ENCODE assay signal across 22 cellular contexts in the genomic region with DNA sequence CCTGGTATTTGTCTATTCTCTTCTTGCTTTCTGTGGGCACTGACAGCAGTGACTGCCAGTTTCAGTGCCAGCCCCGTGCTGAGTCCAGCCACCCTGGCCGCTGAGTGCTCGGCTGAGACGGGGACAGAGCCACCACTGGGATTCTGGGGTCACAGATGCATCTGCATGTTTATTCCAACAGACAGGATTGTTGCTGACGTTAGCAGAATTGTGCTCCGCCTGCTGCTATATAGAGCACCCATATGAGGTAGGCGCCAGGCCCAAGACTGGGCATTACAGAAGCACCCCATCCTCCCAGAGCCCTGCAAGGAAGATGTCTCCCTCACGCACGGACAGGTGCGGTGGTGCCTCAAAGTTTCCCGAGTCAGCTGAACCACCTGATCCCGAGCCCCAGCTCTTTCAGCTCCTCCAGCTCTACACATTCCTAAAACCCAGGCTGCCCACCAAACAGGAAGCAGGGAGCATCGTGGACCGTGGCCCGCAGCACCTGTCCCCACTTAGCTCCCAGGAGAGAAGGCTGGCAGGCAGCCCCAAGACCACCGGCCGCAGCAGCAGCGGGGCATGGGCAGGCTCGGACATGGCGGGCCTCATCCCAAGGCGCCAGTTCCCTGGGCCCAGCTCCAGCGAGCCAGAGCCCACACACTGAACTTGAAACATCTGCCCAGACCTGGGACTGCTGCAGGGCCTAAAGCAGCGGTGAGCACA. TPM values are rescaled to one million over a fixed set of nuclear protein-coding genes. Genes with fewer than 3 reads are reported as not detected.
A peak's percentile ranks its signal among the peaks of the same experiment; 100 is the strongest.
DNase-seq lines count a peak whose midpoint lies in the region; ATAC-seq, FAIRE-seq and TF ChIP-seq lines count a peak whose summit lies in the region.
"Had no signal": no experiment of that assay in that cellular context is flagged by ENCODE, and none has a peak within 500 bp of the region (broad histone marks: within the 10 kb centered on the region; RNA-seq: fewer than 3 reads in every experiment).

No MANE protein-coding gene starts in this region.

- TF ChIP-seq CTCF in A549 (IDR thresholded peaks at IDR 0.05) = no peak
- no peak for TF ChIP-seq CTCF in Caco-2 (IDR thresholded peaks at IDR 0.05; ENCODE audit: insufficient read depth in 1 of 2, low read depth in 1 of 2, low read length in 1 of 2, severe bottlenecking in 1 of 2, unreplicated experiment in 1 of 2)
- TF ChIP-seq CTCF in K562 (IDR thresholded peaks at IDR 0.05 in 2 of 3, conservative IDR thresholded peaks at IDR 0.05 in 1 of 3; ENCODE audit: insufficient read depth in 2 of 3, low read depth in 1 of 3, low read length in 3 of 3) = no peak
- no peak for TF ChIP-seq CTCF in liver (IDR thresholded peaks at IDR 0.05; ENCODE audit: low read depth, low read length, missing input control)

- H3K27me3 ChIP-seq in Caco-2 (replicated peaks; ENCODE audit: control insufficient read depth, insufficient read depth, low read length) (no peaks in the 10 kb centered on the region), K562 (ENCODE audit: control insufficient read depth in 2 of 2, insufficient read depth in 2 of 2, low read length in 2 of 2) (no peaks in the 10 kb centered on the region), liver (ENCODE audit: control insufficient read depth in 4 of 4, insufficient read depth in 4 of 4, low read length in 3 of 4) (no peaks in the 10 kb centered on the region)
- H3K27me3 ChIP-seq: ascending aorta, dorsolateral prefrontal cortex, suprapubic skin had no signal

- H3K9me3 ChIP-seq in A549 (no peaks in the 10 kb centered on the region), Caco-2 (no peaks in the 10 kb centered on the region), K562 (replicated peaks; ENCODE audit: control insufficient read depth, insufficient read depth, low read depth, low read length) (no peaks in the 10 kb centered on the region), liver (ENCODE audit: control insufficient read depth in 4 of 4, low read length in 3 of 4) (no peaks in the 10 kb centered on the region)
- H3K9me3 ChIP-seq: ascending aorta, suprapubic skin had no signal

- no peaks in the 10 kb centered on the region for H3K9me1 ChIP-seq in K562 (ENCODE audit: control insufficient read depth, insufficient read depth, low read length)

- no peak for TF ChIP-seq POLR2A in A549 (IDR thresholded peaks at IDR 0.05; ENCODE audit: low read length)
- no peak for TF ChIP-seq POLR2A in K562 (conservative IDR thresholded peaks at IDR 0.05)

- in situ Hi-C loops in K562 (cut with MboI) = no loop called here

- no peak overlapping the region for H2AFZ ChIP-seq in K562 (ENCODE audit: low read depth, low read length)

- H3K9ac ChIP-seq in K562 (ENCODE audit: insufficient read depth in 1 of 2, low read depth in 2 of 2, low read length in 2 of 2) = no peak overlapping the region
- H3K9ac ChIP-seq in liver (ENCODE audit: low read depth in 1 of 2, low read length in 2 of 2) = no peak overlapping the region

- POLR2A ChIA-PET in A549 (lab: Yijun Ruan, JAX) = no interaction called here
- POLR2A ChIA-PET in Caco-2 (lab: Charles Lee) = no interaction called here
- POLR2A ChIA-PET in K562 (lab: Yijun Ruan, JAX) = interaction anchor here (1.1 kb wide), 1 partner anchor 13 kb away, joined by 3 read pairs; no protein-coding TSS in a partner anchor

- intact Hi-C loops in Caco-2 (cut with micrococcal nuclease; ENCODE audit: unreplicated experiment) (no loop called here), K562 (cut with micrococcal nuclease) (no loop called here)

- peaks cover under 1% of the 10 kb centered on the region for H3K36me3 Mint-ChIP-seq in Caco-2 (ENCODE audit: insufficient read depth, unreplicated experiment)
- no peaks in the 10 kb centered on the region for H3K36me3 Mint-ChIP-seq in natural killer cell treated with Interleukin-12 subunit alpha and Interleukin-12 subunit beta and Interleukin-15 and Interleukin-18, amount 100 ng/mL, for 72 hours
- H3K36me3 Mint-ChIP-seq: activated naive CD8-positive, alpha-beta T cell; stimulated activated memory B cell treated with anti-CD40 and anti-IgM and Interleukin-4, amounts not matched to agents 10 μg/mL and 1 μg/mL and 100 μg/mL, for 72 hours had no signal

- TF ChIP-seq RAD21 in A549 (conservative IDR thresholded peaks at IDR 0.05 in 1 of 2, IDR thresholded peaks at IDR 0.05 in 1 of 2) (no peak), K562 (CRISPR knock-in tag; conservative IDR thresholded peaks at IDR 0.05 in 1 of 2, IDR thresholded peaks at IDR 0.05 in 1 of 2) (no peak), liver (IDR thresholded peaks at IDR 0.05) (no peak)

- H3K27me3 Mint-ChIP-seq in Caco-2 (ENCODE audit: insufficient read depth, unreplicated experiment) = no peaks in the 10 kb centered on the region
- H3K27me3 Mint-ChIP-seq in natural killer cell treated with Interleukin-12 subunit alpha and Interleukin-12 subunit beta and Interleukin-15 and Interleukin-18, amount 100 ng/mL, for 72 hours = no peaks in the 10 kb centered on the region
- H3K27me3 Mint-ChIP-seq: activated naive CD8-positive, alpha-beta T cell; stimulated activated memory B cell treated with anti-CD40 and anti-IgM and Interleukin-4, amounts not matched to agents 10 μg/mL and 1 μg/mL and 100 μg/mL, for 72 hours had no signal

- FAIRE-seq in A549 (lab: Jason Lieb, UNC) = no peak
- no peak for FAIRE-seq in K562 (lab: Jason Lieb, UNC)
- FAIRE-seq: keratinocyte had no signal

- no peak overlapping the region for H3K4me2 ChIP-seq in A549
- H3K4me2 ChIP-seq in K562 (ENCODE audit: insufficient read depth, low read length) = no peak overlapping the region

- no peaks in the 10 kb centered on the region for H3K79me2 ChIP-seq in K562 (ENCODE audit: control insufficient read depth, insufficient read depth, low read length)

- H3K27ac Mint-ChIP-seq in Caco-2 (ENCODE audit: unreplicated experiment) = peak overlapping the region; percentile 90
- H3K27ac Mint-ChIP-seq in natural killer cell treated with Interleukin-12 subunit alpha and Interleukin-12 subunit beta and Interleukin-15 and Interleukin-18, amount 100 ng/mL, for 72 hours = no peak overlapping the region
- H3K27ac Mint-ChIP-seq: activated naive CD8-positive, alpha-beta T cell; activated T-helper 2 cell treated with anti-CD3 and anti-CD28 coated beads, Interferon-gamma antibody, Interleukin-2, Interleukin-4, amounts not matched to agents 10 μg/mL and 5 μg/mL and 100 μg/mL, durations not matched to agents 14 hours and 24 hours and 36 hours; stimulated activated memory B cell treated with anti-CD40 and anti-IgM and Interleukin-4, amounts not matched to agents 10 μg/mL and 1 μg/mL and 100 μg/mL, for 72 hours had no signal

- H4K20me1 ChIP-seq in K562 (replicated peaks; ENCODE audit: control insufficient read depth, insufficient read depth, low read length) = no peaks in the 10 kb centered on the region

- H3K36me3 ChIP-seq in Caco-2 (ENCODE audit: control insufficient read depth, insufficient read depth, low read length) (no peaks in the 10 kb centered on the region), K562 (ENCODE audit: control insufficient read depth, insufficient read depth, low read length) (no peaks in the 10 kb centered on the region), liver (ENCODE audit: control insufficient read depth in 4 of 4, insufficient read depth in 3 of 4, low read depth in 1 of 4, low read length in 3 of 4) (peaks cover 0 to 3% (median 0%) of the 10 kb centered on the region in 4 donors)
- H3K36me3 ChIP-seq: ascending aorta, suprapubic skin had no signal

- H3K4me1 ChIP-seq in A549 = peaks cover 38% of the 10 kb centered on the region
- peaks cover 42% of the 10 kb centered on the region for H3K4me1 ChIP-seq in Caco-2
- H3K4me1 ChIP-seq in K562 (replicated peaks in 1 of 2; ENCODE audit: control insufficient read depth in 2 of 2, insufficient read depth in 2 of 2, low read length in 2 of 2) = peaks cover 5 to 27% of the 10 kb centered on the region in 2 experiments; a peak in 4 of 5 replicates
- H3K4me1 ChIP-seq in liver (ENCODE audit: control insufficient read depth in 4 of 4, insufficient read depth in 4 of 4, low read length in 3 of 4) = peaks cover 25 to 71% (median 48%) of the 10 kb centered on the region in 4 donors

- CTCF ChIA-PET in A549 (lab: Yijun Ruan, JAX) = interaction anchor here (1.6 to 5.4 kb wide), 5 partner anchors 28 to 186 kb away, joined by 3 to 31 read pairs (median 8); partner anchors contain the start of gene RASD1
- CTCF ChIA-PET in Caco-2 (lab: Charles Lee) = no interaction called here
- CTCF ChIA-PET in K562 (lab: Yijun Ruan, JAX; ENCODE audit: low intra/inter-chr PET ratio) = no interaction called here

- H3K9me3 Mint-ChIP-seq in Caco-2 (ENCODE audit: unreplicated experiment) = no peaks in the 10 kb centered on the region
- no peaks in the 10 kb centered on the region for H3K9me3 Mint-ChIP-seq in natural killer cell treated with Interleukin-12 subunit alpha and Interleukin-12 subunit beta and Interleukin-15 and Interleukin-18, amount 100 ng/mL, for 72 hours
- H3K9me3 Mint-ChIP-seq: activated T-helper 2 cell treated with anti-CD3 and anti-CD28 coated beads, Interferon-gamma antibody, Interleukin-2, Interleukin-4, amounts not matched to agents 10 μg/mL and 5 μg/mL and 100 μg/mL, durations not matched to agents 14 hours and 24 hours and 36 hours; stimulated activated memory B cell treated with anti-CD40 and anti-IgM and Interleukin-4, amounts not matched to agents 10 μg/mL and 1 μg/mL and 100 μg/mL, for 72 hours had no signal

- BruUV-seq in Caco-2 (replicated peaks; lab: Mats Ljungman, UMichigan) (no TSS peak), K562 (replicated peaks; lab: Mats Ljungman, UMichigan) (no TSS peak)

- H3K4me1 Mint-ChIP-seq in Caco-2 (ENCODE audit: low read depth, unreplicated experiment) = peaks cover 19% of the 10 kb centered on the region
- no peaks in the 10 kb centered on the region for H3K4me1 Mint-ChIP-seq in natural killer cell treated with Interleukin-12 subunit alpha and Interleukin-12 subunit beta and Interleukin-15 and Interleukin-18, amount 100 ng/mL, for 72 hours (ENCODE audit: low read depth in 2 of 2)
- H3K4me1 Mint-ChIP-seq: stimulated activated memory B cell treated with anti-CD40 and anti-IgM and Interleukin-4, amounts not matched to agents 10 μg/mL and 1 μg/mL and 100 μg/mL, for 72 hours had no signal

- TF ChIP-seq EP300 in A549 (IDR thresholded peaks at IDR 0.05) (no peak), K562 (IDR thresholded peaks at IDR 0.05; ENCODE audit: low read length) (no peak)

- 92% methylated on average over 15 of the region's 23 CpGs for WGBS in A549 (ENCODE audit: missing lambda C conversion rate)
- 47% methylated on average over 18 of the region's 23 CpGs for WGBS in K562 (ENCODE audit: insufficient coverage, low coverage, missing lambda C conversion rate)
- WGBS in liver = 70% methylated on average over 23 of the region's 23 CpGs

- H3K4me3 ChIP-seq in A549 (no peak overlapping the region), Caco-2 (ENCODE audit: low read depth, low read length) (no peak overlapping the region), K562 (no peak overlapping the region), liver (ENCODE audit: low read depth in 1 of 3, low read length in 3 of 3) (no peak overlapping the region)
- H3K4me3 ChIP-seq: ascending aorta, dorsolateral prefrontal cortex, suprapubic skin had no signal

- ATAC-seq in A549 = no peak
- no peak for ATAC-seq in K562
- no peak for ATAC-seq in natural killer cell treated with Interleukin-12 subunit alpha and Interleukin-12 subunit beta and Interleukin-15 and Interleukin-18, amount 100 ng/mL, for 72 hours
- no peak for ATAC-seq in GM18867 (IDR thresholded peaks at IDR 0.05; ENCODE audit: unreplicated experiment)
- ATAC-seq: stimulated activated memory B cell treated with anti-CD40 and anti-IgM and Interleukin-4, amounts not matched to agents 10 μg/mL and 1 μg/mL and 100 μg/mL, for 72 hours had no signal

- H3K4me3 Mint-ChIP-seq in Caco-2 (ENCODE audit: unreplicated experiment) = no peak overlapping the region
- no peak overlapping the region for H3K4me3 Mint-ChIP-seq in natural killer cell treated with Interleukin-12 subunit alpha and Interleukin-12 subunit beta and Interleukin-15 and Interleukin-18, amount 100 ng/mL, for 72 hours
- H3K4me3 Mint-ChIP-seq: activated naive CD8-positive, alpha-beta T cell; stimulated activated memory B cell treated with anti-CD40 and anti-IgM and Interleukin-4, amounts not matched to agents 10 μg/mL and 1 μg/mL and 100 μg/mL, for 72 hours had no signal

- H3K27ac ChIP-seq in A549 (peak overlapping the region in 1 of 2 experiments; percentile 18; a peak in 1 of 6 replicates), K562 (ENCODE audit: extremely low read depth, low read depth, low read length) (no peak overlapping the region), liver (ENCODE audit: low read depth in 1 of 2, low read length in 2 of 2) (peak overlapping the region; percentile 94 to 95)
- H3K27ac ChIP-seq: ascending aorta, suprapubic skin had no signal

- no peak for DNase-seq in A549 (ENCODE audit: low read depth in 1 of 2, low spot score in 1 of 2)
- DNase-seq in Caco-2 = no peak
- no peak for DNase-seq in K562 (ENCODE audit: extremely low read depth in 1 of 4, low spot score in 3 of 4)
- DNase-seq in natural killer cell treated with Interleukin-12 subunit alpha and Interleukin-12 subunit beta and Interleukin-15 and Interleukin-18, amount 100 ng/mL, for 72 hours (ENCODE audit: low spot score) = no peak
- no peak for DNase-seq in NCI-H2227 (lab: John Stamatoyannopoulos, UW; ENCODE audit: unreplicated experiment)
- DNase-seq: activated CD4-positive, alpha-beta T cell treated with anti-CD3 and anti-CD28 coated beads, Interleukin-2, amount 50 U/mL, for 48 hours; activated CD4-positive, CD25-positive, alpha-beta regulatory T cell; activated CD8-positive, alpha-beta memory T cell treated with anti-CD3 and anti-CD28 coated beads, Interleukin-2, amount 50 U/mL, for 48 hours; dorsolateral prefrontal cortex; KG1; NCI-H1694 treated with DMSO at 0.1 percent for 48 hours; NCI-H774; stimulated activated CD4-positive, alpha-beta T cell treated with anti-CD3 and anti-CD28 coated beads, Interleukin-4, amount 100 ng/mL, for 1 hour; SW 1271 had no signal

RNA-seq across cellular contexts. Expression of gene RASD1, which starts 44.9 kb away (rescaled TPM):
- polyA plus RNA-seq in A549 (2011; rRNA removed) (0.99 and 1.4 TPM in 2 replicates), A549 (2017; fragmentation: RNase III; extraction: RNeasy Plus Mini Kit Qiagen cat#74134 plus additional on column Dnase treatment) (0.77 to 0.92 TPM (median 0.80 TPM) in 3 replicates), K562 (2011; rRNA removed) (not detected in 2 replicates), K562 (2014; fragmentation: Illumina TruSeq; extraction: Trizol) (not detected in 2 replicates), K562 (2014; fragmentation: Nextera tagmentation; extraction: Ambion mirVana) (not detected), K562 (2014; rRNA removed) (not detected in 2 replicates), liver (10 to 100 TPM; 23.8 to 46.7 TPM)
- polyA plus RNA-seq in A549 (2012; cell fraction: cytosol; rRNA removed) = 1.3 and 2.0 TPM in 2 replicates
- polyA plus RNA-seq in A549 (2012; cell fraction: nucleus; rRNA removed) = 3.2 and 4.7 TPM in 2 replicates
- 0.83 and 1.0 TPM in 2 replicates for polyA minus RNA-seq in A549 (2011; rRNA and poly(A)+ RNA removed)
- total RNA-seq in Caco-2 (2022) (11.0 and 14.8 TPM in 2 replicates), K562 (2014; rRNA removed) (0.08 TPM in 1 of 2 replicates, not detected in the other), K562 (2014; rRNA removed; fragmentation: Illumina TruSeq; extraction: Trizol) (not detected in 2 replicates), K562 (2015; rRNA removed; fragmentation: Illumina TruSeq; extraction: Trizol) (not detected in 2 replicates), K562 (2021) (0.11 and 0.16 TPM in 2 replicates), liver (1 to 10 TPM in 1 of 2 donors, under 1 TPM in 1; 0.89 to 5.5 TPM)
- not detected in 2 replicates for total RNA-seq in K562 (2011; cell fraction: chromatin; rRNA removed; ENCODE audit: low replicate concordance)
- 0.17 and 0.26 TPM in 2 replicates for total RNA-seq in K562 (2011; cell fraction: nucleolus; rRNA removed)
- 0.29 TPM in 1 of 2 replicates, not detected in the other for total RNA-seq in K562 (2011; cell fraction: nucleoplasm; rRNA removed)
- 0.04 and 0.10 TPM in 2 replicates for polyA plus RNA-seq in K562 (2011; cell fraction: cytosol; rRNA removed)
- 0.11 and 0.21 TPM in 2 replicates for polyA plus RNA-seq in K562 (2011; cell fraction: nucleus; rRNA removed)
- not detected in 2 replicates for polyA plus RNA-seq in K562 (2012)
- polyA minus RNA-seq in K562 (2011; rRNA and poly(A)+ RNA removed) = not detected in 2 replicates
- polyA minus RNA-seq in K562 (2011; cell fraction: cytosol; rRNA and poly(A)+ RNA removed) = not detected in 2 replicates
- polyA minus RNA-seq in K562 (2011; cell fraction: nucleus; rRNA and poly(A)+ RNA removed) = 0.27 and 0.56 TPM in 2 replicates
- total RNA-seq in natural killer cell treated with Interleukin-12 subunit alpha and Interleukin-12 subunit beta and Interleukin-15 and Interleukin-18, amount 100 ng/mL, for 72 hours = 1 to 10 TPM; 3.3 to 4.2 TPM

RNA-seq across cellular contexts. Expression of gene PEMT, which starts 50.4 kb away (rescaled TPM):
- 47.8 and 62.4 TPM in 2 replicates for polyA plus RNA-seq in A549 (2011; rRNA removed)
- 88.6 and 124 TPM in 2 replicates for polyA plus RNA-seq in A549 (2012; cell fraction: cytosol; rRNA removed)
- 78.3 and 88.5 TPM in 2 replicates for polyA plus RNA-seq in A549 (2012; cell fraction: nucleus; rRNA removed)
- 40.1 to 47.5 TPM (median 43.0 TPM) in 3 replicates for polyA plus RNA-seq in A549 (2017; fragmentation: RNase III; extraction: RNeasy Plus Mini Kit Qiagen cat#74134 plus additional on column Dnase treatment)
- polyA minus RNA-seq in A549 (2011; rRNA and poly(A)+ RNA removed) = 34.0 and 49.1 TPM in 2 replicates
- total RNA-seq in Caco-2 (2022) = 29.5 and 32.1 TPM in 2 replicates
- total RNA-seq in K562 (2011; cell fraction: chromatin; rRNA removed; ENCODE audit: low replicate concordance) = 6.4 and 26.1 TPM in 2 replicates
- 29.7 and 36.2 TPM in 2 replicates for total RNA-seq in K562 (2011; cell fraction: nucleolus; rRNA removed)
- 20.5 and 31.0 TPM in 2 replicates for total RNA-seq in K562 (2011; cell fraction: nucleoplasm; rRNA removed)
- 32.8 and 62.4 TPM in 2 replicates for total RNA-seq in K562 (2014; rRNA removed)
- total RNA-seq in K562 (2014; rRNA removed; fragmentation: Illumina TruSeq; extraction: Trizol) = 3.9 and 5.7 TPM in 2 replicates
- 14.1 and 15.0 TPM in 2 replicates for total RNA-seq in K562 (2015; rRNA removed; fragmentation: Illumina TruSeq; extraction: Trizol)
- total RNA-seq in K562 (2021) = 28.8 and 33.9 TPM in 2 replicates
- polyA plus RNA-seq in K562 (2011; rRNA removed) = 12.7 and 24.3 TPM in 2 replicates
- polyA plus RNA-seq in K562 (2011; cell fraction: cytosol; rRNA removed) = 32.4 and 70.4 TPM in 2 replicates
- polyA plus RNA-seq in K562 (2011; cell fraction: nucleus; rRNA removed) = 19.1 and 30.2 TPM in 2 replicates
- 23.7 and 48.0 TPM in 2 replicates for polyA plus RNA-seq in K562 (2012)
- 13.6 and 24.8 TPM in 2 replicates for polyA plus RNA-seq in K562 (2014; fragmentation: Illumina TruSeq; extraction: Trizol)
- polyA plus RNA-seq in K562 (2014; fragmentation: Nextera tagmentation; extraction: Ambion mirVana) = 1 to 10 TPM; 1.4 to 7.9 TPM
- 26.7 and 36.4 TPM in 2 replicates for polyA plus RNA-seq in K562 (2014; rRNA removed)
- 3.3 and 4.1 TPM in 2 replicates for polyA minus RNA-seq in K562 (2011; rRNA and poly(A)+ RNA removed)
- 12.4 and 22.6 TPM in 2 replicates for polyA minus RNA-seq in K562 (2011; cell fraction: cytosol; rRNA and poly(A)+ RNA removed)
- polyA minus RNA-seq in K562 (2011; cell fraction: nucleus; rRNA and poly(A)+ RNA removed) = 4.6 and 6.3 TPM in 2 replicates
- 100 to 1,000 TPM in 1 of 2 donors, 10 to 100 TPM in 1; 64.6 to 180 TPM for total RNA-seq in liver
- polyA plus RNA-seq in liver = 100 to 1,000 TPM; 189 to 211 TPM
- total RNA-seq in natural killer cell treated with Interleukin-12 subunit alpha and Interleukin-12 subunit beta and Interleukin-15 and Interleukin-18, amount 100 ng/mL, for 72 hours = 10 to 100 TPM; 22.9 to 35.3 TPM

Comparison
In these comparisons a context has a peak if more than half of its experiments do, and no peak if none do; other contexts are left out.
1. Of the 35 proteins assayed by ChIP-seq in both K562 and A549: peak only in K562: none; only in A549: none; in both: MAFK; in neither: 34.